In the genomic region with DNA sequence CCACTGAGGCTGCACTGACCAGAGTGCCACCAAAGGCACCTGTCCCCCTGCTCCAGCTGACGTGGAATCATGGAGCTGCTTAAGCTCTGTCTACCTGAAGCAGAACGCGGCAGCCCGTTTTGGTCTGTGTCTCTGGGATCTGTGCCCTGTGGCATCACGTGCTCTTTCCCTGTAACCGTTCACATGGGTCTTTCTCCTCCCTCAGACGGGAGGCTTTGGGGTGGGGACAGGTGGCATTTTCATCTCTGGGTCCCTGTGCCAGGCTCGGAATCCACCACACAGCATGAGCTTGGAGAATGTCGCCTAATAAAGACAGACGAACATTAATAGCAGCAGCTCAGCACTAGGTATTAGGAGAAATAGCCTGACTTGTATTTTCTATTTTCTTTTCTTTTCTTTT, we compare ENCODE assay signal across 2 cellular contexts.
TF ChIP-seq lines count a peak whose summit lies in the region.

No MANE protein-coding gene starts in this region.

TF ChIP-seq in SK-N-SH, 30 proteins besides CTCF, POLR2A, EP300 and RAD21 (continued from another document):
- no peak for TF ChIP-seq TEAD4 (IDR thresholded peaks at IDR 0.05; ENCODE audit: borderline replicate concordance, insufficient read depth)
- TF ChIP-seq, protein P1, sequence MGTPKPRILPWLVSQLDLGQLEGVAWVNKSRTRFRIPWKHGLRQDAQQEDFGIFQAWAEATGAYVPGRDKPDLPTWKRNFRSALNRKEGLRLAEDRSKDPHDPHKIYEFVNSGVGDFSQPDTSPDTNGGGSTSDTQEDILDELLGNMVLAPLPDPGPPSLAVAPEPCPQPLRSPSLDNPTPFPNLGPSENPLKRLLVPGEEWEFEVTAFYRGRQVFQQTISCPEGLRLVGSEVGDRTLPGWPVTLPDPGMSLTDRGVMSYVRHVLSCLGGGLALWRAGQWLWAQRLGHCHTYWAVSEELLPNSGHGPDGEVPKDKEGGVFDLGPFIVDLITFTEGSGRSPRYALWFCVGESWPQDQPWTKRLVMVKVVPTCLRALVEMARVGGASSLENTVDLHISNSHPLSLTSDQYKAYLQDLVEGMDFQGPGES (IDR thresholded peaks at IDR 0.05; ENCODE audit: low read depth, low read length) = no peak

TF ChIP-seq in SK-N-SH treated with all-trans-retinoic acid at 6 μM for 48 hours, 23 proteins besides CTCF, POLR2A, EP300 and RAD21 (continued from another document):
- TF ChIP-seq, protein P2, sequence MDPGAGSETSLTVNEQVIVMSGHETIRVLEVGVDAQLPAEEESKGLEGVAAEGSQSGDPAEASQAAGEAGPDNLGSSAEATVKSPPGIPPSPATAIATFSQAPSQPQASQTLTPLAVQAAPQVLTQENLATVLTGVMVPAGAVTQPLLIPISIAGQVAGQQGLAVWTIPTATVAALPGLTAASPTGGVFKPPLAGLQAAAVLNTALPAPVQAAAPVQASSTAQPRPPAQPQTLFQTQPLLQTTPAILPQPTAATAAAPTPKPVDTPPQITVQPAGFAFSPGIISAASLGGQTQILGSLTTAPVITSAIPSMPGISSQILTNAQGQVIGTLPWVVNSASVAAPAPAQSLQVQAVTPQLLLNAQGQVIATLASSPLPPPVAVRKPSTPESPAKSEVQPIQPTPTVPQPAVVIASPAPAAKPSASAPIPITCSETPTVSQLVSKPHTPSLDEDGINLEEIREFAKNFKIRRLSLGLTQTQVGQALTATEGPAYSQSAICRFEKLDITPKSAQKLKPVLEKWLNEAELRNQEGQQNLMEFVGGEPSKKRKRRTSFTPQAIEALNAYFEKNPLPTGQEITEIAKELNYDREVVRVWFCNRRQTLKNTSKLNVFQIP (CRISPR knock-in tag; IDR thresholded peaks at IDR 0.05; ENCODE audit: borderline replicate concordance, low read depth) = no peak
- TF ChIP-seq, protein P3, sequence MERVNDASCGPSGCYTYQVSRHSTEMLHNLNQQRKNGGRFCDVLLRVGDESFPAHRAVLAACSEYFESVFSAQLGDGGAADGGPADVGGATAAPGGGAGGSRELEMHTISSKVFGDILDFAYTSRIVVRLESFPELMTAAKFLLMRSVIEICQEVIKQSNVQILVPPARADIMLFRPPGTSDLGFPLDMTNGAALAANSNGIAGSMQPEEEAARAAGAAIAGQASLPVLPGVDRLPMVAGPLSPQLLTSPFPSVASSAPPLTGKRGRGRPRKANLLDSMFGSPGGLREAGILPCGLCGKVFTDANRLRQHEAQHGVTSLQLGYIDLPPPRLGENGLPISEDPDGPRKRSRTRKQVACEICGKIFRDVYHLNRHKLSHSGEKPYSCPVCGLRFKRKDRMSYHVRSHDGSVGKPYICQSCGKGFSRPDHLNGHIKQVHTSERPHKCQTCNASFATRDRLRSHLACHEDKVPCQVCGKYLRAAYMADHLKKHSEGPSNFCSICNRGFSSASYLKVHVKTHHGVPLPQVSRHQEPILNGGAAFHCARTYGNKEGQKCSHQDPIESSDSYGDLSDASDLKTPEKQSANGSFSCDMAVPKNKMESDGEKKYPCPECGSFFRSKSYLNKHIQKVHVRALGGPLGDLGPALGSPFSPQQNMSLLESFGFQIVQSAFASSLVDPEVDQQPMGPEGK (CRISPR knock-in tag; IDR thresholded peaks at IDR 0.05; ENCODE audit: borderline replicate concordance) = no peak
- TF ChIP-seq ZNF8 (CRISPR knock-in tag; IDR thresholded peaks at IDR 0.05) = no peak
TF ChIP-seq in SK-N-SH treated with all-trans-retinoic acid at 6 μM for 48 hours: peak in this region for 0.
